In genomic region chr6:166956444-166957086, GRCh38 we compare ENCODE assay signal across 8 cellular contexts. TPM values are rescaled to one million over a fixed set of nuclear protein-coding genes. Genes with fewer than 3 reads are reported as not detected.
DNase-seq lines count a peak whose midpoint lies in the region; ATAC-seq and TF ChIP-seq lines count a peak whose summit lies in the region.

Gene RNASET2 (minus strand): TSS chr6:166956550. CDS start chr6:166956182, 368 bp downstream.

- H3K36me3 ChIP-seq in right atrium auricular region (no peaks in the 10 kb centered on the region), uterus (no peaks in the 10 kb centered on the region)

- intact Hi-C loops in T-helper 2 cell treated with Interferon-gamma antibody and Interleukin-4, amounts not matched to agents 100 ng/mL and 5 ng/mL, for 36 hours (cut with micrococcal nuclease): loop anchor here (1.0 to 10.0 kb wide), 6 partner anchors 33 to 748 kb away; partner anchors contain the start of genes CEP43, MPC1, RPS6KA2 and SFT2D1
- intact Hi-C loops in uterus (cut with DNase I; ENCODE audit: low total_unique reads): no loop called here

- peak; percentile 60 for ATAC-seq in HG02870 (IDR thresholded peaks at IDR 0.05; ENCODE audit: unreplicated experiment)

- TF ChIP-seq POLR2A in GM15510 (IDR thresholded peaks at IDR 0.05; ENCODE audit: borderline replicate concordance, extremely low read depth, insufficient read length) (peak; percentile 80), uterus (IDR thresholded peaks at IDR 0.05) (peak; percentile 55 to 79)

- DNase-seq in NCI-H1694 treated with DMSO at 0.1 percent for 48 hours (lab: John Stamatoyannopoulos, UW) (peak; percentile 35), anterior cingulate cortex (lab: John Stamatoyannopoulos, UW) (peak; percentile 33 to 96 (median 88)), right atrium auricular region (ENCODE audit: low spot score) (peak; percentile 95), putamen (ENCODE audit: low spot score) (peak; percentile 90), uterus (peak; percentile 96 to 98)

- H3K4me3 ChIP-seq in right atrium auricular region (peak within 1 kb of the TSS; percentile 77 to 92), uterus (peak within 1 kb of the TSS; percentile 74 to 77)

- H3K4me1 ChIP-seq in right atrium auricular region: peaks cover 0 to 9% of the 10 kb centered on the region in 2 donors
- peaks cover 3 to 6% of the 10 kb centered on the region in 2 donors for H3K4me1 ChIP-seq in uterus

- TF ChIP-seq CTCF in right atrium auricular region (IDR thresholded peaks at IDR 0.05): no peak
- TF ChIP-seq CTCF in uterus (IDR thresholded peaks at IDR 0.05): peak in 1 of 4 experiments; percentile 7

- H3K9me3 ChIP-seq in right atrium auricular region: no peaks in the 10 kb centered on the region
- H3K9me3 ChIP-seq in uterus: no peaks in the 10 kb centered on the region

- H3K27ac ChIP-seq in right atrium auricular region (peak within 1 kb of the TSS; percentile 73 to 84), uterus (peak within 1 kb of the TSS; percentile 67 to 86)

- no peaks in the 10 kb centered on the region for H3K27me3 ChIP-seq in right atrium auricular region
- H3K27me3 ChIP-seq in uterus: no peaks in the 10 kb centered on the region

RNA-seq across cellular contexts. Expression of gene RNASET2, which starts in this region (rescaled TPM):
- 114 and 117 TPM in 2 replicates for total RNA-seq in T-helper 2 cell treated with Interferon-gamma antibody and Interleukin-4, amounts not matched to agents 100 ng/mL and 5 ng/mL, for 36 hours
- total RNA-seq in right atrium auricular region (10 to 100 TPM; 24.2 to 33.1 TPM), uterus (100 to 1,000 TPM in 1 of 4 donors, 10 to 100 TPM in 3; 22.0 to 184 (median 30.3) TPM)

Comparison
In these comparisons a context has a peak if more than half of its experiments do, and no peak if none do; other contexts are left out.
1. Peak in every context shown above with its lines: DNase-seq, ATAC-seq, H3K4me3 ChIP-seq and H3K27ac ChIP-seq.
2. DNase-seq: peak in every context shown above with its lines; median percentile 97 in uterus; 95 in right atrium auricular region; 90 in putamen; 88 in anterior cingulate cortex; 35 in NCI-H1694 treated with DMSO at 0.1 percent for 48 hours.